ENCODE assay signal across 9 cellular contexts in the genomic region with DNA sequence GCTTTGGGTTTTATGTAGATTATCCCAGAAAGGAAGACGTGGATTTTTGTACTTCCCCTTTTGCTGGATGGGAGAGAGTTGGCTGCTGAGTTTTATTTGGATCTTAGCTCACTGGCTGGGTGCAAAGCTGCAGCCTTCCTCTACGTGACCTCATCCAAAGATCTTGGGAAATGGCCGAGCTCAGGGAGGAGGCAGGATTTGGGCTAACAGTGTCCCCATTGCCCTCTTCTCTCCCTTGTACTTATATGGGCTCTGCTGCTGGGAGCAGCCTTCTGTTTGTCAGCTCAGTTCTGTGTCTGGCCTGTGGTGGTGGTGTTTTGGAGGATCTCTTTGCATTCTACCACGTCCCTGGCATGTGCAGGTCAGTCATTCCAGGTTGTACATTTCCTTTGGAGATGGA. TPM values are rescaled to one million over a fixed set of nuclear protein-coding genes. Genes with fewer than 3 reads are reported as not detected.
DNase-seq lines count a peak whose midpoint lies in the region; ATAC-seq, FAIRE-seq and TF ChIP-seq lines count a peak whose summit lies in the region.
"Had no signal": no experiment of that assay in that cellular context is flagged by ENCODE, and none has a peak within 500 bp of the region (broad histone marks: within the 10 kb centered on the region; RNA-seq: fewer than 3 reads in every experiment).

No MANE protein-coding gene starts in this region.

- peak; percentile 13 for FAIRE-seq in GM12878 (lab: Jason Lieb, UNC)

- H3K4me1 ChIP-seq in GM12878 (ENCODE audit: control insufficient read depth, insufficient read depth, low read length): no peaks in the 10 kb centered on the region

- no peak overlapping the region for H3K9ac ChIP-seq in GM12878 (ENCODE audit: control insufficient read depth, insufficient read depth, low read length)

- H3K36me3 ChIP-seq in GM12878 (ENCODE audit: control insufficient read depth in 2 of 2, insufficient read depth in 2 of 2, low read length in 1 of 2): no peaks in the 10 kb centered on the region

- no peaks in the 10 kb centered on the region for H3K9me3 ChIP-seq in GM12878 (replicated peaks; ENCODE audit: control insufficient read depth, insufficient read depth, low read length)

- POLR2A ChIA-PET in GM12878 (lab: Charles Lee) (interaction anchor here (1.2 kb wide), 1 partner anchor 18 kb away, joined by 3 read pairs; no protein-coding TSS in a partner anchor), GM10248 (lab: Yijun Ruan, JAX) (no interaction called here)

- no TSS peak for BruUV-seq in GM12878 (replicated peaks; lab: Mats Ljungman, UMichigan)

- SMC1A ChIA-PET in GM12878 (lab: Charles Lee; ENCODE audit: uncharacterized antibody, unreplicated experiment): no interaction called here

- RAD21 ChIA-PET in GM12878 (lab: Charles Lee; ENCODE audit: unreplicated experiment): no interaction called here

- no peaks in the 10 kb centered on the region for H3K79me2 ChIP-seq in GM12878 (ENCODE audit: control insufficient read depth, insufficient read depth, low read length)

- CTCF ChIA-PET in GM12878 (lab: Yijun Ruan, JAX): interaction anchor here (0.6 kb wide), 1 partner anchor 75 kb away, joined by 3 read pairs; no protein-coding TSS in a partner anchor
- CTCF ChIA-PET in GM10248 (lab: Yijun Ruan, JAX): interaction anchor here (0.8 kb wide), 2 partner anchors 8 to 10 kb away, joined by 3 to 4 read pairs; no protein-coding TSS in a partner anchor

- no peak overlapping the region for H3K27ac ChIP-seq in GM12878 (ENCODE audit: control insufficient read depth, insufficient read depth)

- no peak for TF ChIP-seq RAD21 in GM12878 (IDR thresholded peaks at IDR 0.05; ENCODE audit: insufficient read depth, low read depth, low read length)

- TF ChIP-seq EP300 in GM12878 (IDR thresholded peaks at IDR 0.05; ENCODE audit: borderline replicate concordance in 1 of 2, control insufficient read depth in 1 of 2, low read depth in 2 of 2, low read length in 2 of 2): no peak

- 0% methylated on average over 4 of the region's 4 CpGs for WGBS in GM12878 (ENCODE audit: insufficient coverage, insufficient replicate concordance, low lambda C conversion rate, missing lambda C conversion rate)

- no peak overlapping the region for H3K4me3 ChIP-seq in GM12878

- intact Hi-C loops in GM12878 (cut with micrococcal nuclease; ENCODE audit: unreplicated experiment): no loop called here
- intact Hi-C loops in posterior vena cava (cut with DNase I): no loop called here

- no peaks in the 10 kb centered on the region for H4K20me1 ChIP-seq in GM12878 (ENCODE audit: control insufficient read depth, insufficient read depth)

- no peak for DNase-seq in GM12878 (ENCODE audit: low read depth, low spot score)
- peak; percentile 85 for DNase-seq in posterior vena cava (ENCODE audit: low spot score)
- DNase-seq in effector CD8-positive, alpha-beta T cell (lab: John Stamatoyannopoulos, UW): no peak
- DNase-seq in GM10248 (ENCODE audit: extremely low spot score): no peak
- DNase-seq: activated CD4-positive, alpha-beta memory T cell treated with anti-CD3 and anti-CD28 coated beads for 36 hours; C1 segment of cervical spinal cord; NCI-H526; posterior cingulate gyrus; SW 1271 had no signal

- TF ChIP-seq CTCF in GM12878 (IDR thresholded peaks at IDR 0.05 in 2 of 3, conservative IDR thresholded peaks at IDR 0.05 in 1 of 3; ENCODE audit: control insufficient read depth in 2 of 3, extremely low read depth in 1 of 3, insufficient read depth in 1 of 3, low read depth in 3 of 3, low read length in 3 of 3) (no peak), GM10248 (IDR thresholded peaks at IDR 0.05; ENCODE audit: control extremely low read depth, extremely low read depth, low read depth, missing control alignments) (no peak)

- H3K4me2 ChIP-seq in GM12878 (ENCODE audit: control insufficient read depth, insufficient read depth): no peak overlapping the region

- ATAC-seq in GM12878: no peak

- no peak for TF ChIP-seq POLR2A in GM12878 (IDR thresholded peaks at IDR 0.05; ENCODE audit: low read depth, low read length)

- no peak overlapping the region for H2AFZ ChIP-seq in GM12878 (ENCODE audit: control insufficient read depth, low read depth, low read length)

- no peaks in the 10 kb centered on the region for H3K27me3 ChIP-seq in GM12878 (replicated peaks in 1 of 2; ENCODE audit: control insufficient read depth in 2 of 2, insufficient read depth in 2 of 2, low read length in 1 of 2)

- in situ Hi-C loops in GM12878 (cut with MboI): no loop called here

RNA-seq across cellular contexts. Expression of a gene that starts 2.0 kb away (rescaled TPM):
- total RNA-seq in GM12878 (2013; cell fraction: nucleolus; rRNA removed): 3.4 and 4.3 TPM in 2 replicates
- total RNA-seq in GM12878 (2014; rRNA removed) (0.11 and 0.44 TPM in 2 replicates), GM12878 (2014; rRNA removed; fragmentation: Illumina TruSeq; extraction: Trizol) (0.09 and 0.28 TPM in 2 replicates), GM12878 (2021) (0.56 and 0.80 TPM in 2 replicates), posterior vena cava (100 to 1,000 TPM; 223 to 342 TPM)
- polyA plus RNA-seq in GM12878 (2011; ENCODE audit: low read depth): 0.59 TPM
- polyA plus RNA-seq in GM12878 (2011; rRNA removed) (0.82 and 0.83 TPM in 2 replicates), GM12878 (2014; fragmentation: Illumina TruSeq; extraction: Trizol) (0.48 and 0.55 TPM in 2 replicates), GM12878 (2014; fragmentation: Nextera tagmentation; extraction: Ambion mirVana) (under 1 TPM in 1 of 2 experiments, not detected in 1; 0.02 TPM), GM12878 (2014; rRNA removed) (0.81 and 0.91 TPM in 2 replicates), GM12878 (2016; fragmentation: Nextera tagmentation; extraction: Ambion mirVana) (under 1 TPM in 1 of 2 experiments, not detected in 1; 0.20 TPM)
- polyA plus RNA-seq in GM12878 (2011; cell fraction: cytosol; rRNA removed): 0.70 TPM in 2 replicates
- 7.2 and 7.8 TPM in 2 replicates for polyA plus RNA-seq in GM12878 (2011; cell fraction: nucleus; rRNA removed)
- polyA plus RNA-seq in GM12878 (2012): 0.24 and 0.27 TPM in 2 replicates
- 0.31 and 0.44 TPM in 2 replicates for polyA minus RNA-seq in GM12878 (2011; rRNA and poly(A)+ RNA removed)
- not detected in 2 replicates for polyA minus RNA-seq in GM12878 (2011; cell fraction: cytosol; rRNA and poly(A)+ RNA removed)
- polyA minus RNA-seq in GM12878 (2011; cell fraction: nucleus; rRNA and poly(A)+ RNA removed): 0.97 and 1.5 TPM in 2 replicates

RNA-seq across cellular contexts. Expression of a gene that starts 8.6 kb away (rescaled TPM):
- total RNA-seq in GM12878 (2013; cell fraction: nucleolus; rRNA removed): 8.7 and 9.1 TPM in 2 replicates
- total RNA-seq in GM12878 (2014; rRNA removed): 0.93 and 1.2 TPM in 2 replicates
- 0.41 and 0.58 TPM in 2 replicates for total RNA-seq in GM12878 (2014; rRNA removed; fragmentation: Illumina TruSeq; extraction: Trizol)
- total RNA-seq in GM12878 (2021): 1.5 and 1.9 TPM in 2 replicates
- 0.24 TPM for polyA plus RNA-seq in GM12878 (2011; ENCODE audit: low read depth)
- polyA plus RNA-seq in GM12878 (2011; rRNA removed): 0.63 and 0.96 TPM in 2 replicates
- 0.94 and 1.1 TPM in 2 replicates for polyA plus RNA-seq in GM12878 (2011; cell fraction: cytosol; rRNA removed)
- polyA plus RNA-seq in GM12878 (2011; cell fraction: nucleus; rRNA removed): 6.7 and 8.3 TPM in 2 replicates
- polyA plus RNA-seq in GM12878 (2012): 0.34 and 0.54 TPM in 2 replicates
- 0.66 and 0.90 TPM in 2 replicates for polyA plus RNA-seq in GM12878 (2014; fragmentation: Illumina TruSeq; extraction: Trizol)
- polyA plus RNA-seq in GM12878 (2014; fragmentation: Nextera tagmentation; extraction: Ambion mirVana): under 1 TPM; 0.08 to 0.18 TPM
- polyA plus RNA-seq in GM12878 (2014; rRNA removed): 0.86 and 1.8 TPM in 2 replicates
- polyA plus RNA-seq in GM12878 (2016; fragmentation: Nextera tagmentation; extraction: Ambion mirVana): under 1 TPM; 0.17 to 0.39 TPM
- polyA minus RNA-seq in GM12878 (2011; rRNA and poly(A)+ RNA removed): 1.1 and 2.8 TPM in 2 replicates
- not detected in 2 replicates for polyA minus RNA-seq in GM12878 (2011; cell fraction: cytosol; rRNA and poly(A)+ RNA removed)
- 3.1 and 8.1 TPM in 2 replicates for polyA minus RNA-seq in GM12878 (2011; cell fraction: nucleus; rRNA and poly(A)+ RNA removed)
- under 1 TPM; 0.86 to 0.88 TPM for total RNA-seq in posterior vena cava

RNA-seq across cellular contexts. Expression of a gene that starts 19.8 kb away (rescaled TPM):
- total RNA-seq in GM12878 (2013; cell fraction: nucleolus; rRNA removed): 62.2 and 67.3 TPM in 2 replicates
- total RNA-seq in GM12878 (2014; rRNA removed): 92.3 and 93.2 TPM in 2 replicates
- total RNA-seq in GM12878 (2014; rRNA removed; fragmentation: Illumina TruSeq; extraction: Trizol): 83.7 and 89.6 TPM in 2 replicates
- 187 and 190 TPM in 2 replicates for total RNA-seq in GM12878 (2021)
- 55.8 TPM for polyA plus RNA-seq in GM12878 (2011; ENCODE audit: low read depth)
- polyA plus RNA-seq in GM12878 (2011; rRNA removed): 126 and 130 TPM in 2 replicates
- polyA plus RNA-seq in GM12878 (2011; cell fraction: cytosol; rRNA removed): 107 and 117 TPM in 2 replicates
- polyA plus RNA-seq in GM12878 (2011; cell fraction: nucleus; rRNA removed): 60.1 and 83.9 TPM in 2 replicates
- 65.2 and 67.5 TPM in 2 replicates for polyA plus RNA-seq in GM12878 (2012)
- polyA plus RNA-seq in GM12878 (2014; fragmentation: Illumina TruSeq; extraction: Trizol): 198 and 200 TPM in 2 replicates
- polyA plus RNA-seq in GM12878 (2014; fragmentation: Nextera tagmentation; extraction: Ambion mirVana): 10 to 100 TPM; 26.9 to 33.8 TPM
- 141 and 145 TPM in 2 replicates for polyA plus RNA-seq in GM12878 (2014; rRNA removed)
- polyA plus RNA-seq in GM12878 (2016; fragmentation: Nextera tagmentation; extraction: Ambion mirVana): 100 to 1,000 TPM; 320 to 330 TPM
- polyA minus RNA-seq in GM12878 (2011; rRNA and poly(A)+ RNA removed): 67.4 and 72.3 TPM in 2 replicates
- 33.3 and 39.9 TPM in 2 replicates for polyA minus RNA-seq in GM12878 (2011; cell fraction: cytosol; rRNA and poly(A)+ RNA removed)
- 23.3 and 45.4 TPM in 2 replicates for polyA minus RNA-seq in GM12878 (2011; cell fraction: nucleus; rRNA and poly(A)+ RNA removed)
- 10 to 100 TPM; 68.2 to 80.6 TPM for total RNA-seq in posterior vena cava

RNA-seq across cellular contexts. Expression of a gene that starts 28.9 kb away (rescaled TPM):
- 56.0 and 65.8 TPM in 2 replicates for total RNA-seq in GM12878 (2013; cell fraction: nucleolus; rRNA removed)
- total RNA-seq in GM12878 (2014; rRNA removed): 107 and 113 TPM in 2 replicates
- total RNA-seq in GM12878 (2014; rRNA removed; fragmentation: Illumina TruSeq; extraction: Trizol): 71.2 and 78.1 TPM in 2 replicates
- total RNA-seq in GM12878 (2021): 73.8 and 78.7 TPM in 2 replicates
- 34.5 TPM for polyA plus RNA-seq in GM12878 (2011; ENCODE audit: low read depth)
- 84.3 and 86.9 TPM in 2 replicates for polyA plus RNA-seq in GM12878 (2011; rRNA removed)
- 56.0 and 81.1 TPM in 2 replicates for polyA plus RNA-seq in GM12878 (2011; cell fraction: cytosol; rRNA removed)
- polyA plus RNA-seq in GM12878 (2011; cell fraction: nucleus; rRNA removed): 89.0 and 105 TPM in 2 replicates
- polyA plus RNA-seq in GM12878 (2012): 44.5 and 57.6 TPM in 2 replicates
- polyA plus RNA-seq in GM12878 (2014; fragmentation: Illumina TruSeq; extraction: Trizol): 85.2 and 110 TPM in 2 replicates
- polyA plus RNA-seq in GM12878 (2014; fragmentation: Nextera tagmentation; extraction: Ambion mirVana): 10 to 100 TPM; 39.6 to 60.6 TPM
- polyA plus RNA-seq in GM12878 (2014; rRNA removed): 90.8 and 102 TPM in 2 replicates
- polyA plus RNA-seq in GM12878 (2016; fragmentation: Nextera tagmentation; extraction: Ambion mirVana): 100 to 1,000 TPM; 113 to 120 TPM
- 55.0 and 59.9 TPM in 2 replicates for polyA minus RNA-seq in GM12878 (2011; rRNA and poly(A)+ RNA removed)
- 19.0 and 22.5 TPM in 2 replicates for polyA minus RNA-seq in GM12878 (2011; cell fraction: cytosol; rRNA and poly(A)+ RNA removed)
- 53.8 and 56.3 TPM in 2 replicates for polyA minus RNA-seq in GM12878 (2011; cell fraction: nucleus; rRNA and poly(A)+ RNA removed)
- 10 to 100 TPM; 78.6 to 88.3 TPM for total RNA-seq in posterior vena cava

RNA-seq across cellular contexts. Expression of a gene that starts 47.6 kb away (rescaled TPM):
- total RNA-seq in GM12878 (2013; cell fraction: nucleolus; rRNA removed): not detected in 2 replicates
- total RNA-seq in GM12878 (2014; rRNA removed) (not detected in 2 replicates), GM12878 (2014; rRNA removed; fragmentation: Illumina TruSeq; extraction: Trizol) (not detected in 2 replicates), GM12878 (2021) (0.11 TPM in 1 of 2 replicates, not detected in the other), posterior vena cava (not detected)
- polyA plus RNA-seq in GM12878 (2011; ENCODE audit: low read depth): not detected
- polyA plus RNA-seq in GM12878 (2011; rRNA removed) (not detected in 2 replicates), GM12878 (2014; fragmentation: Illumina TruSeq; extraction: Trizol) (not detected in 2 replicates), GM12878 (2014; fragmentation: Nextera tagmentation; extraction: Ambion mirVana) (not detected), GM12878 (2014; rRNA removed) (not detected in 2 replicates), GM12878 (2016; fragmentation: Nextera tagmentation; extraction: Ambion mirVana) (not detected)
- not detected in 2 replicates for polyA plus RNA-seq in GM12878 (2011; cell fraction: cytosol; rRNA removed)
- polyA plus RNA-seq in GM12878 (2011; cell fraction: nucleus; rRNA removed): not detected in 2 replicates
- not detected in 2 replicates for polyA plus RNA-seq in GM12878 (2012)
- not detected in 2 replicates for polyA minus RNA-seq in GM12878 (2011; rRNA and poly(A)+ RNA removed)
- polyA minus RNA-seq in GM12878 (2011; cell fraction: cytosol; rRNA and poly(A)+ RNA removed): not detected in 2 replicates
- polyA minus RNA-seq in GM12878 (2011; cell fraction: nucleus; rRNA and poly(A)+ RNA removed): not detected in 2 replicates
- total RNA-seq: activated CD4-positive, alpha-beta memory T cell treated with anti-CD3 and anti-CD28 coated beads for 36 hours had no signal

Comparison
In these comparisons a context has a peak if more than half of its experiments do, and no peak if none do; other contexts are left out.
1. RNA of a gene that starts 2.0 kb away (total RNA-seq): 223 to 342 TPM in posterior vena cava; 0.09 to 4.3 TPM in GM12878; every median in the first group is over 10 times any median in the second.